8 cellular contexts compared by ENCODE assay signal in the genomic region with DNA sequence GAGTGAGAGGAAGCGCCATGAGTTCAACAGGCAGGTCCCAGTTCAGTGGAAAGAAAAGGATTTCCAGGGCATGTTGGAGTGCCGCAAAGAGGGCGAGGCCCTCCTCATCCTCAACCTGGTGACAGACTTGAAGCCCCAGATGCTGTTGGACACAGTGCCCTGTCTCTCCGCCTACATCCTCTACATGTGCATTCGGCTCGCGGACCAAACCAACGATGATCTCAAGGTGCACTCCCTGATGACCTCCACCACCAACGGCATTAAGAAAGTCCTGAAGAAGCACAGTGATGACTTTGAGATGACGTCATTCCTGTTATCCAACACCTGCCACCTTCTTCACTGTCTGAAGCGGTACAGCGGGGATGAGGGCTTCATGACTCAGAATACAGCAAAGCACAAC.
DNase-seq lines count a peak whose midpoint lies in the region; ATAC-seq and TF ChIP-seq lines count a peak whose summit lies in the region.
"Not testable (repeated sequence)": the region's sequence is repeated elsewhere in the genome, so short reads cannot be mapped to it uniquely, and the experiment has no call there.

No MANE protein-coding gene starts in this region.

- not testable (repeated sequence) for H3K9me3 ChIP-seq in lower lobe of right lung; aorta (ENCODE audit: control insufficient read depth, low read length)

- not testable (repeated sequence) for H3K4me3 ChIP-seq in lower lobe of right lung; aorta (ENCODE audit: low read length in 2 of 2)

- H3K4me3 Mint-ChIP-seq in CD14-positive monocyte; stimulated activated effector memory CD8-positive, alpha-beta T cell treated with anti-CD3 and anti-CD28 coated beads, Interleukin-12 subunit alpha, Interleukin-12 subunit beta, amount 100 ng/mL, for 72 hours; stimulated activated naive CD8-positive, alpha-beta T cell treated with anti-CD3 and anti-CD28 coated beads, Interleukin-15, amount 100 ng/mL, for 72 hours: not testable (repeated sequence)

- ATAC-seq in foreskin keratinocyte (peak; percentile 5), lower lobe of right lung (peak; percentile 9 to 20), sciatic nerve (peak; percentile 12), aorta (ENCODE audit: low FRiP score) (peak; percentile 45)
- not testable (repeated sequence) for ATAC-seq in Right ventricle myocardium inferior
- ATAC-seq in stimulated activated effector memory CD8-positive, alpha-beta T cell treated with anti-CD3 and anti-CD28 coated beads, Interleukin-12 subunit alpha, Interleukin-12 subunit beta, amount 100 ng/mL, for 72 hours = peak; percentile 16
- ATAC-seq in stimulated activated naive CD8-positive, alpha-beta T cell treated with anti-CD3 and anti-CD28 coated beads, Interleukin-15, amount 100 ng/mL, for 72 hours = peak; percentile 39

- not testable (repeated sequence) for H3K36me3 ChIP-seq in lower lobe of right lung; aorta (ENCODE audit: control insufficient read depth in 1 of 2, insufficient read depth in 2 of 2, low read length in 1 of 2)

- peak; percentile 30 for DNase-seq in CD14-positive monocyte (ENCODE audit: low spot score)
- DNase-seq in foreskin keratinocyte; lower lobe of right lung; sciatic nerve (ENCODE audit: low spot score); stimulated activated effector memory CD8-positive, alpha-beta T cell treated with anti-CD3 and anti-CD28 coated beads, Interleukin-12 subunit alpha, Interleukin-12 subunit beta, amount 100 ng/mL, for 72 hours (ENCODE audit: low spot score in 2 of 2); stimulated activated naive CD8-positive, alpha-beta T cell treated with anti-CD3 and anti-CD28 coated beads, Interleukin-15, amount 100 ng/mL, for 72 hours; aorta: not testable (repeated sequence)
- DNase-seq in Right ventricle myocardium inferior (ENCODE audit: missing footprints) = peak; percentile 74

- 77% methylated on average over 10 of the region's 12 CpGs for WGBS in aorta, 2 donors

- not testable (repeated sequence) for H3K27ac Mint-ChIP-seq in CD14-positive monocyte; stimulated activated effector memory CD8-positive, alpha-beta T cell treated with anti-CD3 and anti-CD28 coated beads, Interleukin-12 subunit alpha, Interleukin-12 subunit beta, amount 100 ng/mL, for 72 hours; stimulated activated naive CD8-positive, alpha-beta T cell treated with anti-CD3 and anti-CD28 coated beads, Interleukin-15, amount 100 ng/mL, for 72 hours

- not testable (repeated sequence) for H3K4me1 ChIP-seq in foreskin keratinocyte; lower lobe of right lung; aorta (ENCODE audit: control insufficient read depth in 1 of 2, insufficient read depth in 2 of 2, low read length in 2 of 2)

- not testable (repeated sequence) for H3K36me3 Mint-ChIP-seq in CD14-positive monocyte; stimulated activated effector memory CD8-positive, alpha-beta T cell treated with anti-CD3 and anti-CD28 coated beads, Interleukin-12 subunit alpha, Interleukin-12 subunit beta, amount 100 ng/mL, for 72 hours

- H3K4me1 Mint-ChIP-seq in CD14-positive monocyte; stimulated activated effector memory CD8-positive, alpha-beta T cell treated with anti-CD3 and anti-CD28 coated beads, Interleukin-12 subunit alpha, Interleukin-12 subunit beta, amount 100 ng/mL, for 72 hours; stimulated activated naive CD8-positive, alpha-beta T cell treated with anti-CD3 and anti-CD28 coated beads, Interleukin-15, amount 100 ng/mL, for 72 hours: not testable (repeated sequence)

- H3K9me3 Mint-ChIP-seq in CD14-positive monocyte; stimulated activated effector memory CD8-positive, alpha-beta T cell treated with anti-CD3 and anti-CD28 coated beads, Interleukin-12 subunit alpha, Interleukin-12 subunit beta, amount 100 ng/mL, for 72 hours; stimulated activated naive CD8-positive, alpha-beta T cell treated with anti-CD3 and anti-CD28 coated beads, Interleukin-15, amount 100 ng/mL, for 72 hours: not testable (repeated sequence)

- not testable (repeated sequence) for H3K27ac ChIP-seq in foreskin keratinocyte; lower lobe of right lung; aorta (ENCODE audit: low read depth in 1 of 2, low read length in 2 of 2)

- intact Hi-C loops in CD14-positive monocyte (cut with micrococcal nuclease); Right ventricle myocardium inferior (cut with DNase I); lower lobe of right lung (cut with DNase I); sciatic nerve (cut with DNase I); aorta (cut with DNase I): not testable (repeated sequence)

- H3K27me3 Mint-ChIP-seq in CD14-positive monocyte (ENCODE audit: low read depth in 3 of 3) = peaks cover 0 to 16% (median 14%) of the 10 kb centered on the region in 3 donors
- peaks cover 37% of the 10 kb centered on the region for H3K27me3 Mint-ChIP-seq in stimulated activated naive CD8-positive, alpha-beta T cell treated with anti-CD3 and anti-CD28 coated beads, Interleukin-15, amount 100 ng/mL, for 72 hours

- H3K27me3 ChIP-seq in foreskin keratinocyte = peaks cover 14% of the 10 kb centered on the region
- H3K27me3 ChIP-seq in lower lobe of right lung (ENCODE audit: low read depth); aorta (ENCODE audit: control insufficient read depth in 1 of 2, insufficient read depth in 2 of 2, low read length in 1 of 2): not testable (repeated sequence)

- TF ChIP-seq CTCF in CD14-positive monocyte (IDR thresholded peaks at IDR 0.05); foreskin keratinocyte (conservative IDR thresholded peaks at IDR 0.05); lower lobe of right lung (IDR thresholded peaks at IDR 0.05): not testable (repeated sequence)
